5 cellular contexts compared by ENCODE assay signal in the genomic region with DNA sequence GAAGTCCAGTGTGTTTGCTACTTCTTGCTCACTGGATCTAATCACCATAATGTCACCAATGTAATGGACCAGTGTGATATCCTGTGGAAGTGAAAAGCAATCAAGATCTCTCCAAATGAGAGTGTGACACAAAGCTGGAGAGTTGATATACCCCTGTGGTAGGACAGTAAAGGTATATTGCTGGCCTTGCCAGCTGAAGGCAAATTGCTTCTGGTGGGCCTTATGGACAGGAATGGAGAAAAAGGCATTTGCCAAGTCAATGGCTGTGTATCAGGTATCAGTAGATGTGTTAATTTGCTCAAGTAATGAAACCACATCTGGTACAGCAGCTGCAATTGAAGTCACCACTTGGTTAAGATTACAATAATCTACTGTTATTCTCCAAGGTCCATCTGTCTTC. TPM values are rescaled to one million over a fixed set of nuclear protein-coding genes. Genes with fewer than 3 reads are reported as not detected.
A peak's percentile ranks its signal among the peaks of the same experiment; 100 is the strongest.
DNase-seq lines count a peak whose midpoint lies in the region; ATAC-seq lines count a peak whose summit lies in the region.
"Not testable (repeated sequence)": the region's sequence is repeated elsewhere in the genome, so short reads cannot be mapped to it uniquely, and the experiment has no call there.

No MANE protein-coding gene starts in this region.

- H3K9me3 Mint-ChIP-seq in activated CD4-positive, alpha-beta T cell treated with anti-CD3 and anti-CD28 coated beads, Interleukin-2, amount 10 ng/mL, durations not matched to agents 24 days and 14 days: peaks cover 12% of the 10 kb centered on the region
- H3K9me3 Mint-ChIP-seq in stimulated activated memory B cell treated with anti-CD40 and anti-IgM and Interleukin-4, amounts not matched to agents 10 μg/mL and 1 μg/mL and 100 μg/mL, for 72 hours: not testable (repeated sequence)

- H3K36me3 Mint-ChIP-seq in activated CD4-positive, alpha-beta T cell treated with anti-CD3 and anti-CD28 coated beads, Interleukin-2, amount 10 ng/mL, durations not matched to agents 24 days and 14 days (ENCODE audit: low read depth): peaks cover 20% of the 10 kb centered on the region
- H3K36me3 Mint-ChIP-seq in stimulated activated memory B cell treated with anti-CD40 and anti-IgM and Interleukin-4, amounts not matched to agents 10 μg/mL and 1 μg/mL and 100 μg/mL, for 72 hours: not testable (repeated sequence)

- H3K4me1 Mint-ChIP-seq in activated CD4-positive, alpha-beta T cell treated with anti-CD3 and anti-CD28 coated beads, Interleukin-2, amount 10 ng/mL, durations not matched to agents 24 days and 14 days: peaks cover 48% of the 10 kb centered on the region
- peaks cover 55% of the 10 kb centered on the region for H3K4me1 Mint-ChIP-seq in stimulated activated memory B cell treated with anti-CD40 and anti-IgM and Interleukin-4, amounts not matched to agents 10 μg/mL and 1 μg/mL and 100 μg/mL, for 72 hours

- intact Hi-C loops in activated CD4-positive, alpha-beta T cell treated with anti-CD3 and anti-CD28 coated beads, Interleukin-2, amount 10 ng/mL, durations not matched to agents 24 days and 14 days (cut with micrococcal nuclease): not testable (repeated sequence)

- DNase-seq in DMS 273 treated with DMSO at 0.1 percent for 48 hours (lab: John Stamatoyannopoulos, UW) (peak; percentile 89), NCI-H2171 treated with DMSO at 0.1 percent for 48 hours (lab: John Stamatoyannopoulos, UW) (peak; percentile 76), NCI-H69 (lab: John Stamatoyannopoulos, UW) (peak; percentile 1)
- peak; percentile 53 for DNase-seq in activated CD4-positive, alpha-beta T cell treated with anti-CD3 and anti-CD28 coated beads, Interleukin-2, amount 10 ng/mL, durations not matched to agents 24 days and 14 days

- H3K27me3 Mint-ChIP-seq in activated CD4-positive, alpha-beta T cell treated with anti-CD3 and anti-CD28 coated beads, Interleukin-2, amount 10 ng/mL, durations not matched to agents 24 days and 14 days; stimulated activated memory B cell treated with anti-CD40 and anti-IgM and Interleukin-4, amounts not matched to agents 10 μg/mL and 1 μg/mL and 100 μg/mL, for 72 hours: not testable (repeated sequence)

- ATAC-seq in stimulated activated memory B cell treated with anti-CD40 and anti-IgM and Interleukin-4, amounts not matched to agents 10 μg/mL and 1 μg/mL and 100 μg/mL, for 72 hours: not testable (repeated sequence)

- H3K4me3 Mint-ChIP-seq in activated CD4-positive, alpha-beta T cell treated with anti-CD3 and anti-CD28 coated beads, Interleukin-2, amount 10 ng/mL, durations not matched to agents 24 days and 14 days; stimulated activated memory B cell treated with anti-CD40 and anti-IgM and Interleukin-4, amounts not matched to agents 10 μg/mL and 1 μg/mL and 100 μg/mL, for 72 hours: not testable (repeated sequence)

- not testable (repeated sequence) for H3K27ac Mint-ChIP-seq in activated CD4-positive, alpha-beta T cell treated with anti-CD3 and anti-CD28 coated beads, Interleukin-2, amount 10 ng/mL, durations not matched to agents 24 days and 14 days
- peak overlapping the region; percentile 30 for H3K27ac Mint-ChIP-seq in stimulated activated memory B cell treated with anti-CD40 and anti-IgM and Interleukin-4, amounts not matched to agents 10 μg/mL and 1 μg/mL and 100 μg/mL, for 72 hours

RNA-seq across cellular contexts. Expression of a gene that starts 19.5 kb away (rescaled TPM):
- 3.6 and 4.6 TPM in 2 replicates for total RNA-seq in activated CD4-positive, alpha-beta T cell treated with anti-CD3 and anti-CD28 coated beads, Interleukin-2, amount 10 ng/mL, durations not matched to agents 24 days and 14 days

Comparison
In these comparisons a context has a peak if more than half of its experiments do, and no peak if none do; other contexts are left out.
1. DNase-seq: peak in every context shown above with its lines; median percentile 89 in DMS 273 treated with DMSO at 0.1 percent for 48 hours; 76 in NCI-H2171 treated with DMSO at 0.1 percent for 48 hours; 53 in activated CD4-positive, alpha-beta T cell treated with anti-CD3 and anti-CD28 coated beads, Interleukin-2, amount 10 ng/mL, durations not matched to agents 24 days and 14 days; 1 in NCI-H69.